In the genomic region with DNA sequence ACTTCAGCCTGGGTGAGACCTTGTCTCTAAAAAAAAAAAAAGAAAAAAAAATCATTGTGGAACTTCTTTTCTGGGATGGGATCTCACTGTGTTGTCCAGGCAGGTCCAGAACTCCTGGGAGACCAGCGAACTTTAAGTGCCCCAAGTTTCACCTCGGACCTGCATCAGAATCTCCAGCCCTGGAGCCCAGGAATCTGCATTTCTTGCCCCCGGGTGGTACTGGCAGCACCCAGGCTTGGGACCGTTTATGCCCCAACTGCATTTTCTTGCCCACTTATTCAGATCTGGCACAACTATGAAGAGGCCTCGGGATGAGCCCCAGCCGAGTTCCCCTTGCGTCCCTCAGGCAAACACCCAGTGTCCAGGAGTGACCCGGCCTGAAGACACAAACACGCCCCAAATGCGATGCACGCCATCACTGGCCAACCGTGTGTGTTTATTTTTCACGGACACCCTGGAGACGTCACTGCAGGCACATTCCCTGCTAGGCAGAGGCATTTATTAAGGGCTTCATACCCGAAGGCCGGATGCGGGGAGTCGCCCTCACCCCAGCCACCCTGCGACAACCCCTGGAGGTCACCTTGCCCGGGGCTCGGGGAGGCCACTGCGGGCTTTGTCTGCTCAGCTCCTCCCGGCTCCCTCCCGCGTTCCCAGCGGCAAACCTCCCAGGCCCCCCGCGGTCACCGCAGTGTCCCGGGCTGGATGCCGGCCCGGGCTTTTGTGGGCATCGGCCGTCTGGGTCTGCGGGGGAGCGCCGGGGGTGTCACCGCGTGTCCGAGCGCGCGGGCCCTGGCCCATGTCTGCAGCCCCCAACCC, we compare ENCODE assay signal across 1 cellular context.
TF ChIP-seq lines count a peak whose summit lies in the region.

No MANE protein-coding gene starts in this region.

TF ChIP-seq in WTC11, 78 proteins besides CTCF, POLR2A, EP300 and RAD21 (continued from another document):
- TF ChIP-seq, protein P1, sequence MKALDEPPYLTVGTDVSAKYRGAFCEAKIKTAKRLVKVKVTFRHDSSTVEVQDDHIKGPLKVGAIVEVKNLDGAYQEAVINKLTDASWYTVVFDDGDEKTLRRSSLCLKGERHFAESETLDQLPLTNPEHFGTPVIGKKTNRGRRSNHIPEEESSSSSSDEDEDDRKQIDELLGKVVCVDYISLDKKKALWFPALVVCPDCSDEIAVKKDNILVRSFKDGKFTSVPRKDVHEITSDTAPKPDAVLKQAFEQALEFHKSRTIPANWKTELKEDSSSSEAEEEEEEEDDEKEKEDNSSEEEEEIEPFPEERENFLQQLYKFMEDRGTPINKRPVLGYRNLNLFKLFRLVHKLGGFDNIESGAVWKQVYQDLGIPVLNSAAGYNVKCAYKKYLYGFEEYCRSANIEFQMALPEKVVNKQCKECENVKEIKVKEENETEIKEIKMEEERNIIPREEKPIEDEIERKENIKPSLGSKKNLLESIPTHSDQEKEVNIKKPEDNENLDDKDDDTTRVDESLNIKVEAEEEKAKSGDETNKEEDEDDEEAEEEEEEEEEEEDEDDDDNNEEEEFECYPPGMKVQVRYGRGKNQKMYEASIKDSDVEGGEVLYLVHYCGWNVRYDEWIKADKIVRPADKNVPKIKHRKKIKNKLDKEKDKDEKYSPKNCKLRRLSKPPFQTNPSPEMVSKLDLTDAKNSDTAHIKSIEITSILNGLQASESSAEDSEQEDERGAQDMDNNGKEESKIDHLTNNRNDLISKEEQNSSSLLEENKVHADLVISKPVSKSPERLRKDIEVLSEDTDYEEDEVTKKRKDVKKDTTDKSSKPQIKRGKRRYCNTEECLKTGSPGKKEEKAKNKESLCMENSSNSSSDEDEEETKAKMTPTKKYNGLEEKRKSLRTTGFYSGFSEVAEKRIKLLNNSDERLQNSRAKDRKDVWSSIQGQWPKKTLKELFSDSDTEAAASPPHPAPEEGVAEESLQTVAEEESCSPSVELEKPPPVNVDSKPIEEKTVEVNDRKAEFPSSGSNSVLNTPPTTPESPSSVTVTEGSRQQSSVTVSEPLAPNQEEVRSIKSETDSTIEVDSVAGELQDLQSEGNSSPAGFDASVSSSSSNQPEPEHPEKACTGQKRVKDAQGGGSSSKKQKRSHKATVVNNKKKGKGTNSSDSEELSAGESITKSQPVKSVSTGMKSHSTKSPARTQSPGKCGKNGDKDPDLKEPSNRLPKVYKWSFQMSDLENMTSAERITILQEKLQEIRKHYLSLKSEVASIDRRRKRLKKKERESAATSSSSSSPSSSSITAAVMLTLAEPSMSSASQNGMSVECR (CRISPR knock-in tag; IDR thresholded peaks at IDR 0.05; ENCODE audit: borderline replicate concordance), result 0 out of 2 replicates have a peak, but pooled peaks have one; percentile 48
- no peak for TF ChIP-seq ZNF317 (CRISPR knock-in tag; IDR thresholded peaks at IDR 0.05; ENCODE audit: borderline replicate concordance, low read depth)
